ENCODE assay signal across 8 cellular contexts in the genomic region with DNA sequence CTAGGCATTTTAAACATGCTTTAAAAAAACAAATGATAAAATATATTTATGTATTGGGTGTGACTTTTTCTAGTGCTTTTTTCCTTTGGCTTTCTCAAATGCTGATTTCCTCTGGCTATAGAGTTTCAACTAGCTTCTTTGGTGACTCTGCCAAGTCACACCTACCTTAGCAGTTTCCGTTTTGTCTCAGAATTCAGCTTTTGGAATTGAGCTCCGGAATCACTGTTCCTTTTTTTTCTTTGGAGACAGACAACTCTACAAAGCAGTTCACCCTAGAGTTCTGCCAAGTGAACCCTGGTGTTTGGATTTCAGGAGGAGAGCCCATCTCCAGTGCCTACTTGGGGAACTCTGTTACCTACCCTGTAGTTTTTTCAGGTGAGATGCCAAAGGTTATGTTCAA.
DNase-seq lines count a peak whose midpoint lies in the region; ATAC-seq, FAIRE-seq and TF ChIP-seq lines count a peak whose summit lies in the region.

No MANE protein-coding gene starts in this region.

- intact Hi-C loops in PC-9 (cut with micrococcal nuclease; ENCODE audit: unreplicated experiment): no loop called here

- H3K4me2 ChIP-seq in parathyroid adenoma (ENCODE audit: low read length) (peak overlapping the region; percentile 5), PC-9 (no peak overlapping the region)

- no peaks in the 10 kb centered on the region for H3F3A ChIP-seq in PC-9 (ENCODE audit: insufficient read depth, low read depth)

- POLR2A ChIA-PET in T-cell (lab: Charles Lee) (no interaction called here), PC-9 (lab: Charles Lee; ENCODE audit: unreplicated experiment) (no interaction called here)

- H3K36me3 Mint-ChIP-seq in T-cell: no peaks in the 10 kb centered on the region

- H3K4me1 ChIP-seq in parathyroid adenoma (peaks cover 13% of the 10 kb centered on the region), PC-9 (replicated peaks; ENCODE audit: insufficient read depth) (no peaks in the 10 kb centered on the region)

- TF ChIP-seq CTCF in parathyroid adenoma (IDR thresholded peaks at IDR 0.05) (no peak), D721Med (IDR thresholded peaks at IDR 0.05; ENCODE audit: insufficient read depth, missing control alignments) (no peak), PC-9 (conservative IDR thresholded peaks at IDR 0.05) (no peak)

- DNase-seq in NCI-H2029 treated with DMSO at 0.1 percent for 48 hours (lab: John Stamatoyannopoulos, UW) (peak; percentile 21), NCI-H2029 (lab: John Stamatoyannopoulos, UW) (no peak), T-cell (no peak), D721Med (ENCODE audit: insufficient read length, low spot score) (no peak), PC-9 (no peak), D341Med (ENCODE audit: low spot score) (no peak)

- no peaks in the 10 kb centered on the region for H4K20me1 ChIP-seq in PC-9 (ENCODE audit: insufficient read depth)

- H3K4me3 Mint-ChIP-seq in T-cell: peak overlapping the region; percentile 25 to 60 (median 48)

- ATAC-seq in HG02840 (IDR thresholded peaks at IDR 0.05; ENCODE audit: low FRiP score, unreplicated experiment) (peak; percentile 15), T-cell (replicated peaks in 1 of 4) (peak in 3 of 4 experiments; percentile 10 to 28 (median 17))

- peaks cover 11 to 18% of the 10 kb centered on the region in 2 donors for H3K27me3 Mint-ChIP-seq in T-cell

- no TSS peak for BruUV-seq in PC-9 (replicated peaks; lab: Mats Ljungman, UMichigan)

- CTCF ChIA-PET in T-cell (lab: Charles Lee): no interaction called here
- CTCF ChIA-PET in PC-9 (lab: Charles Lee): no interaction called here

- no peaks in the 10 kb centered on the region for H3K9me2 ChIP-seq in PC-9 (ENCODE audit: insufficient read depth)

- H3K9me3 Mint-ChIP-seq in T-cell: no peaks in the 10 kb centered on the region

- H3K27me3 ChIP-seq in parathyroid adenoma (ENCODE audit: control insufficient read depth, insufficient read depth, low read length) (no peaks in the 10 kb centered on the region), PC-9 (ENCODE audit: insufficient read depth, low read depth) (no peaks in the 10 kb centered on the region)

- H3K36me3 ChIP-seq in parathyroid adenoma (ENCODE audit: control insufficient read depth, insufficient read depth, low read length) (no peaks in the 10 kb centered on the region), PC-9 (ENCODE audit: low read depth) (no peaks in the 10 kb centered on the region)

- H3K79me2 ChIP-seq in parathyroid adenoma (no peaks in the 10 kb centered on the region), PC-9 (ENCODE audit: low read depth) (no peaks in the 10 kb centered on the region)

- peak overlapping the region; percentile 71 to 79 for H3K27ac Mint-ChIP-seq in T-cell

- no peak overlapping the region for H3K9ac ChIP-seq in parathyroid adenoma

- H2AFZ ChIP-seq in parathyroid adenoma (peak overlapping the region; percentile 36), PC-9 (no peak overlapping the region)

- H3K4me3 ChIP-seq in parathyroid adenoma (ENCODE audit: low read depth, low read length) (peak overlapping the region; percentile 27), PC-9 (no peak overlapping the region)

- H3K9me3 ChIP-seq in parathyroid adenoma (ENCODE audit: control insufficient read depth, low read length) (no peaks in the 10 kb centered on the region), PC-9 (ENCODE audit: insufficient read depth, low read depth) (no peaks in the 10 kb centered on the region)

- peaks cover 32 to 40% (median 37%) of the 10 kb centered on the region in 3 donors for H3K4me1 Mint-ChIP-seq in T-cell

- no peak for FAIRE-seq in D721Med (lab: Jason Lieb, UNC)

- H3K27ac ChIP-seq in parathyroid adenoma (peak overlapping the region; percentile 48), PC-9 (no peak overlapping the region)
